Comparison of ENCODE assay signal across 8 cellular contexts in genomic region chr11:20360650-20361049, GRCh38. TPM values are rescaled to one million over a fixed set of nuclear protein-coding genes. Genes with fewer than 3 reads are reported as not detected.
DNase-seq lines count a peak whose midpoint lies in the region; ATAC-seq lines count a peak whose summit lies in the region.

No MANE protein-coding gene starts in this region.

- peaks cover 7 to 13% (median 12%) of the 10 kb centered on the region in 3 donors for H3K27me3 Mint-ChIP-seq in naive B cell

- peaks cover 26 to 41% (median 28%) of the 10 kb centered on the region in 3 donors for H3K4me1 Mint-ChIP-seq in naive B cell

- ATAC-seq in GM18868 (IDR thresholded peaks at IDR 0.05; ENCODE audit: unreplicated experiment) (peak; percentile 49), naive B cell (ENCODE audit: low read depth in 2 of 2) (peak; percentile 66 to 80), GM19455 (IDR thresholded peaks at IDR 0.05; ENCODE audit: unreplicated experiment) (no peak), GM19023 (IDR thresholded peaks at IDR 0.05; ENCODE audit: unreplicated experiment) (no peak)

- peak overlapping the region; percentile 77 to 97 (median 90) for H3K27ac Mint-ChIP-seq in naive B cell

- H3K4me3 Mint-ChIP-seq in naive B cell = peak overlapping the region; percentile 53 to 87 (median 72)

- peaks cover 0 to 9% (median 4%) of the 10 kb centered on the region in 7 donors for H3K9me3 Mint-ChIP-seq in naive B cell

- peaks cover 0 to 8% of the 10 kb centered on the region in 2 donors for H3K36me3 Mint-ChIP-seq in naive B cell

- DNase-seq in M059J (ENCODE audit: low read depth) = peak; percentile 73
- DNase-seq in activated naive CD4-positive, alpha-beta T cell treated with anti-CD3 and anti-CD28 coated beads, Interleukin-2, amount 50 U/mL, for 16 hours = peak; percentile 44
- peak; percentile 67 for DNase-seq in naive B cell
- DNase-seq in HuH-7.5 (ENCODE audit: low spot score) = no peak
- no peak for DNase-seq in iPS-NIHi7 (ENCODE audit: extremely low spot score)

RNA-seq across cellular contexts. Expression of gene HTATIP2, which starts 2.9 kb away (rescaled TPM):
- 63.2 and 85.0 TPM in 2 replicates for total RNA-seq in M059J (2014; rRNA removed; shearing (Covaris generic))
- polyA plus RNA-seq in naive B cell (ENCODE audit: low read depth in 6 of 6) = 100 to 1,000 TPM in 1 of 6 donors, 10 to 100 TPM in 5; 57.9 to 113 (median 68.7) TPM

RNA-seq across cellular contexts. Expression of gene PRMT3, which starts 26.9 kb away (rescaled TPM):
- total RNA-seq in M059J (2014; rRNA removed; shearing (Covaris generic)) = 17.4 and 23.6 TPM in 2 replicates
- 10 to 100 TPM in 3 of 6 donors, 1 to 10 TPM in 3; 5.8 to 17.1 (median 9.5) TPM for polyA plus RNA-seq in naive B cell (ENCODE audit: low read depth in 6 of 6)

Comparison
In these comparisons a context has a peak if more than half of its experiments do, and no peak if none do; other contexts are left out.
1. ATAC-seq: peak in GM18868 (single experiment) and naive B cell (2 of 2); none in GM19455 (single experiment) and GM19023 (single experiment).
2. DNase-seq: peak in M059J (single experiment), activated naive CD4-positive, alpha-beta T cell treated with anti-CD3 and anti-CD28 coated beads, Interleukin-2, amount 50 U/mL, for 16 hours (single experiment) and naive B cell (single experiment); none in HuH-7.5 (single experiment) and iPS-NIHi7 (single experiment).